ENCODE assay signal across 1 cellular context in genomic region chr4:53068755-53069154, GRCh38.
A peak's percentile ranks its signal among the peaks of the same experiment; 100 is the strongest.
TF ChIP-seq lines count a peak whose summit lies in the region.

No MANE protein-coding gene starts in this region.

TF ChIP-seq in HepG2, 621 proteins besides CTCF, POLR2A, EP300 and RAD21 (continues in another document):
- TF ChIP-seq CEBPB (IDR thresholded peaks at IDR 0.05; ENCODE audit: borderline replicate concordance, low read depth, low read length): no peak
- 0 out of 2 replicates have a peak, but pooled peaks have one; percentile 44 for TF ChIP-seq ESRRA (CRISPR knock-in tag; IDR thresholded peaks at IDR 0.05; ENCODE audit: low read depth)
- TF ChIP-seq, protein P1, sequence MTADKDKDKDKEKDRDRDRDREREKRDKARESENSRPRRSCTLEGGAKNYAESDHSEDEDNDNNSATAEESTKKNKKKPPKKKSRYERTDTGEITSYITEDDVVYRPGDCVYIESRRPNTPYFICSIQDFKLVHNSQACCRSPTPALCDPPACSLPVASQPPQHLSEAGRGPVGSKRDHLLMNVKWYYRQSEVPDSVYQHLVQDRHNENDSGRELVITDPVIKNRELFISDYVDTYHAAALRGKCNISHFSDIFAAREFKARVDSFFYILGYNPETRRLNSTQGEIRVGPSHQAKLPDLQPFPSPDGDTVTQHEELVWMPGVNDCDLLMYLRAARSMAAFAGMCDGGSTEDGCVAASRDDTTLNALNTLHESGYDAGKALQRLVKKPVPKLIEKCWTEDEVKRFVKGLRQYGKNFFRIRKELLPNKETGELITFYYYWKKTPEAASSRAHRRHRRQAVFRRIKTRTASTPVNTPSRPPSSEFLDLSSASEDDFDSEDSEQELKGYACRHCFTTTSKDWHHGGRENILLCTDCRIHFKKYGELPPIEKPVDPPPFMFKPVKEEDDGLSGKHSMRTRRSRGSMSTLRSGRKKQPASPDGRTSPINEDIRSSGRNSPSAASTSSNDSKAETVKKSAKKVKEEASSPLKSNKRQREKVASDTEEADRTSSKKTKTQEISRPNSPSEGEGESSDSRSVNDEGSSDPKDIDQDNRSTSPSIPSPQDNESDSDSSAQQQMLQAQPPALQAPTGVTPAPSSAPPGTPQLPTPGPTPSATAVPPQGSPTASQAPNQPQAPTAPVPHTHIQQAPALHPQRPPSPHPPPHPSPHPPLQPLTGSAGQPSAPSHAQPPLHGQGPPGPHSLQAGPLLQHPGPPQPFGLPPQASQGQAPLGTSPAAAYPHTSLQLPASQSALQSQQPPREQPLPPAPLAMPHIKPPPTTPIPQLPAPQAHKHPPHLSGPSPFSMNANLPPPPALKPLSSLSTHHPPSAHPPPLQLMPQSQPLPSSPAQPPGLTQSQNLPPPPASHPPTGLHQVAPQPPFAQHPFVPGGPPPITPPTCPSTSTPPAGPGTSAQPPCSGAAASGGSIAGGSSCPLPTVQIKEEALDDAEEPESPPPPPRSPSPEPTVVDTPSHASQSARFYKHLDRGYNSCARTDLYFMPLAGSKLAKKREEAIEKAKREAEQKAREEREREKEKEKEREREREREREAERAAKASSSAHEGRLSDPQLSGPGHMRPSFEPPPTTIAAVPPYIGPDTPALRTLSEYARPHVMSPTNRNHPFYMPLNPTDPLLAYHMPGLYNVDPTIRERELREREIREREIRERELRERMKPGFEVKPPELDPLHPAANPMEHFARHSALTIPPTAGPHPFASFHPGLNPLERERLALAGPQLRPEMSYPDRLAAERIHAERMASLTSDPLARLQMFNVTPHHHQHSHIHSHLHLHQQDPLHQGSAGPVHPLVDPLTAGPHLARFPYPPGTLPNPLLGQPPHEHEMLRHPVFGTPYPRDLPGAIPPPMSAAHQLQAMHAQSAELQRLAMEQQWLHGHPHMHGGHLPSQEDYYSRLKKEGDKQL (CRISPR knock-in tag; IDR thresholded peaks at IDR 0.05; ENCODE audit: low read depth): no peak
- no peak for TF ChIP-seq ZFP36L1 (CRISPR knock-in tag; IDR thresholded peaks at IDR 0.05)
- peak; percentile 39; the same call in 1 of the 2 replicates for TF ChIP-seq HNF4G (IDR thresholded peaks at IDR 0.05; ENCODE audit: borderline replicate concordance, low read depth, low read length)
- TF ChIP-seq HNF4G (CRISPR knock-in tag; IDR thresholded peaks at IDR 0.05; ENCODE audit: borderline replicate concordance, low read depth): no peak
- TF ChIP-seq NCOA2 (CRISPR knock-in tag; IDR thresholded peaks at IDR 0.05): peak; percentile 45; the same call in 1 of the 2 replicates
- TF ChIP-seq HNF4A (CRISPR knock-in tag; IDR thresholded peaks at IDR 0.05): peak; percentile 84
- TF ChIP-seq MEIS2 (CRISPR knock-in tag; IDR thresholded peaks at IDR 0.05): peak; percentile 79
- TF ChIP-seq, protein P2, sequence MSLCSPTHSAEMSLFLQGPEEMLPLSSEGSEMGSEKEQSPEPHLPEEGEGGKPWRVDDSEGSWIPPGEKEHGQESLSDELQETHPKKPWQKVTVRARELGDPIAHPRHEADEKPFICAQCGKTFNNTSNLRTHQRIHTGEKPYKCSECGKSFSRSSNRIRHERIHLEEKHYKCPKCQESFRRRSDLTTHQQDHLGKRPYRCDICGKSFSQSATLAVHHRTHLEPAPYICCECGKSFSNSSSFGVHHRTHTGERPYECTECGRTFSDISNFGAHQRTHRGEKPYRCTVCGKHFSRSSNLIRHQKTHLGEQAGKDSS (CRISPR knock-in tag; IDR thresholded peaks at IDR 0.05; ENCODE audit: borderline replicate concordance, low read depth): no peak
- TF ChIP-seq NFIC (IDR thresholded peaks at IDR 0.05; ENCODE audit: low read length): 0 out of 2 replicates have a peak, but pooled peaks have one; percentile 30
- TF ChIP-seq, protein P3, sequence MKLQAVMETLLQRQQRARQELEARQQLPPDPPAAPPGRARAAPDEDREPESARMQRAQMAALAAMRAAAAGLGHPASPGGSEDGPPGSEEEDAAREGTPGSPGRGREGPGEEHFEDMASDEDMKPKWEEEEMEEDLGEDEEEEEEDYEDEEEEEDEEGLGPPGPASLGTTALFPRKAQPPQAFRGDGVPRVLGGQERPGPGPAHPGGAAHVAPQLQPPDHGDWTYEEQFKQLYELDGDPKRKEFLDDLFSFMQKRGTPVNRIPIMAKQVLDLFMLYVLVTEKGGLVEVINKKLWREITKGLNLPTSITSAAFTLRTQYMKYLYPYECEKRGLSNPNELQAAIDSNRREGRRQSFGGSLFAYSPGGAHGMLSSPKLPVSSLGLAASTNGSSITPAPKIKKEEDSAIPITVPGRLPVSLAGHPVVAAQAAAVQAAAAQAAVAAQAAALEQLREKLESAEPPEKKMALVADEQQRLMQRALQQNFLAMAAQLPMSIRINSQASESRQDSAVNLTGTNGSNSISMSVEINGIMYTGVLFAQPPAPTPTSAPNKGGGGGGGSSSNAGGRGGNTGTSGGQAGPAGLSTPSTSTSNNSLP (IDR thresholded peaks at IDR 0.05; ENCODE audit: low read depth, low read length): peak; percentile 36; the same call in 1 of the 2 replicates
- TF ChIP-seq AHDC1 (CRISPR knock-in tag; IDR thresholded peaks at IDR 0.05; ENCODE audit: borderline replicate concordance): peak; percentile 63; the same call in 1 of the 2 replicates
- no peak for TF ChIP-seq NPAS2 (CRISPR knock-in tag; IDR thresholded peaks at IDR 0.05; ENCODE audit: borderline replicate concordance)
- TF ChIP-seq FOSL2 (CRISPR knock-in tag; IDR thresholded peaks at IDR 0.05): 0 out of 2 replicates have a peak, but pooled peaks have one; percentile 11
- no peak for TF ChIP-seq SIN3B (IDR thresholded peaks at IDR 0.05; ENCODE audit: low read length)
- no peak for TF ChIP-seq SOX6 (IDR thresholded peaks at IDR 0.05)
- 0 out of 2 replicates have a peak, but pooled peaks have one; percentile 21 for TF ChIP-seq SOX6 (CRISPR knock-in tag; IDR thresholded peaks at IDR 0.05)
- peak; percentile 76; the same call in 1 of the 2 replicates for TF ChIP-seq NCOR1 (IDR thresholded peaks at IDR 0.05; ENCODE audit: borderline replicate concordance, low read length)
- TF ChIP-seq HOMEZ (CRISPR knock-in tag; IDR thresholded peaks at IDR 0.05; ENCODE audit: low read depth): peak; percentile 76; the same call in 1 of the 2 replicates
- peak; percentile 49; the same call in 1 of the 2 replicates for TF ChIP-seq MIXL1 (CRISPR knock-in tag; IDR thresholded peaks at IDR 0.05)
- TF ChIP-seq FOXA3 (CRISPR knock-in tag; IDR thresholded peaks at IDR 0.05): 0 out of 2 replicates have a peak, but pooled peaks have one; percentile 7
- TF ChIP-seq POGZ (CRISPR knock-in tag; IDR thresholded peaks at IDR 0.05): peak; percentile 67; the same call in 1 of the 2 replicates
- peak; percentile 36; the same call in 1 of the 2 replicates for TF ChIP-seq RXRB (CRISPR knock-in tag; IDR thresholded peaks at IDR 0.05; ENCODE audit: borderline replicate concordance)
- TF ChIP-seq PAXIP1 (CRISPR knock-in tag; conservative IDR thresholded peaks at IDR 0.05): peak; percentile 55
- no peak for TF ChIP-seq NR2F6 (IDR thresholded peaks at IDR 0.05)
- TF ChIP-seq NR2F6 (CRISPR knock-in tag; IDR thresholded peaks at IDR 0.05): peak; percentile 13; the same call in 1 of the 2 replicates
- 0 out of 2 replicates have a peak, but pooled peaks have one; percentile 30 for TF ChIP-seq MED1 (CRISPR knock-in tag; IDR thresholded peaks at IDR 0.05)
- TF ChIP-seq ELF3 (CRISPR knock-in tag; IDR thresholded peaks at IDR 0.05): 0 out of 2 replicates have a peak, but pooled peaks have one; percentile 28
- peak; percentile 61 for TF ChIP-seq RARA (CRISPR knock-in tag; IDR thresholded peaks at IDR 0.05)
